In the genomic region with DNA sequence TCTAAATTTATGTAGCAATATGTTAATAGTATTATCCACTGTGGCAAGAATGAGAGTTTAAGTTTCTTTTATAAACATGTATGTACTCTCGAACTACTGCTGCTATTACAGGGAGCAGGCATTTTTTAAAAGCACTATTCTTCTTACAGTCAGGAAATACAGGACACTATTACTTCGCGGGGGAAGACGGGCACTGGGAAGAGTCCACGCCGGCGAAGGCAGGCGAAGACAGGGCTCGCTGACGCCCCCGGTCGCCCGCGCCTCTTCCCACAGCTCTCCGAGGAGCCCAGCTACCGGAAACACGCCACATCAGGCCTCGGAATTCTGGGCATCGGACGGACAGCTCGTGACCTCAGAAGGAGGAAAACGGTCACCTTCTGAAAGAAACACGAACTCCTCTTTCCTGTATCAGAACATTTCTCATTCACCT, we compare ENCODE assay signal across 1 cellular context.
TF ChIP-seq lines count a peak whose summit lies in the region.

No MANE protein-coding gene starts in this region.

TF ChIP-seq in HEK293, 187 proteins besides CTCF, POLR2A, EP300 and RAD21 (continued from another document):
- TF ChIP-seq ZNF585B (tag by site-specific recombination; IDR thresholded peaks at IDR 0.05) (no peak), ZBTB21 (tag by site-specific recombination; IDR thresholded peaks at IDR 0.05) (peak; percentile 94), EGR2 (tag by site-specific recombination; IDR thresholded peaks at IDR 0.05; ENCODE audit: low read depth) (peak; percentile 68), ZNF274 (IDR thresholded peaks at IDR 0.05; ENCODE audit: low read length) (no peak), ZNF274 (tag by site-specific recombination; IDR thresholded peaks at IDR 0.05; ENCODE audit: borderline replicate concordance) (no peak), SALL2 (tag by site-specific recombination; IDR thresholded peaks at IDR 0.05; ENCODE audit: borderline replicate concordance) (no peak), ZNF292 (tag by site-specific recombination; IDR thresholded peaks at IDR 0.05; ENCODE audit: borderline replicate concordance, low read depth) (no peak), ZNF214 (tag by site-specific recombination; IDR thresholded peaks at IDR 0.05; ENCODE audit: borderline replicate concordance) (no peak), OSR2 (tag by site-specific recombination; IDR thresholded peaks at IDR 0.05) (no peak), ZNF830 (tag by site-specific recombination; IDR thresholded peaks at IDR 0.05; ENCODE audit: low read depth) (no peak), ZNF580 (tag by site-specific recombination; IDR thresholded peaks at IDR 0.05) (peak; percentile 43; the same call in 1 of the 2 replicates), ZFHX2 (tag by site-specific recombination; conservative IDR thresholded peaks at IDR 0.05) (no peak), ZNF146 (tag by site-specific recombination; IDR thresholded peaks at IDR 0.05) (no peak), WT1 (tag by site-specific recombination; IDR thresholded peaks at IDR 0.05) (no peak), IKZF3 (tag by site-specific recombination; IDR thresholded peaks at IDR 0.05) (peak; percentile 73; the same call in 1 of the 2 replicates), ZNF169 (tag by site-specific recombination; IDR thresholded peaks at IDR 0.05) (no peak), REST (tag by site-specific recombination; IDR thresholded peaks at IDR 0.05) (peak; percentile 34; the same call in 1 of the 2 replicates), ZNF596 (tag by site-specific recombination; IDR thresholded peaks at IDR 0.05) (no peak), YY1 (tag by site-specific recombination; IDR thresholded peaks at IDR 0.05) (no peak), GLI2 (tag by site-specific recombination; IDR thresholded peaks at IDR 0.05; ENCODE audit: borderline replicate concordance, low read depth) (no peak)
